In the genomic region with DNA sequence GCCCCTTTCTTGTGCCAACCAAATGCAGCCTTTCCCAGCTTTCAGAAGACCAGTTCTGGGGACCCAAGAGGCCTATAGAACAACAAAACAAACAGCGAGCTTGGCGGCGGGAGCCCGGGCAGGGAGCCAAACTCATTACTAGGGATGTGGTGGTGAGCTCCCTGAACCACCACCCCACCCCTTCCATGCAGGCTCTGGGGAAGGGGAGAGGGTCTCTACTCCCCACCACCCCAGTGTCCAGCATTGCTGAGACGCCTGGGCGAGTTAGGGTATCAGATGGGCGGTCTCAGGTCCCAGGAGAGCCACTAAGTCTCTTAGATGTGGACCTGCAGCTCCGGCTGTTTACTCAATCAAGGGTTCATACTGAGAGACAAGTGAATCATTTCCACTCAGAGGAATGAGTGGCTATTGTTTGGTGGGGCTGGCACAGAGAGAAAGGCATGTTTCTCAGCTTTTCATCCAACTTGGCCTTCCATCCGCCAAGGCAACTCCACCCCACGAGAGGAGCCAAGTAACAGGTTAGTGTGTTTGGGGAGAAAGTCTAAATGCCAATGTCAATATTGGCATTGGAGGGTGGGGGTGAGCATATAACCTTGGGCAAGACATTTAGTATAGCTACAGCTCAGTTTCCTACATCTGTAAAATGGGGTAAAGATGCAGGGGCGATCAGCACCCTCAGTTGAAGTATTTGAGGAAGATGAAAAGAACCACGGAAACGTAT, we compare ENCODE assay signal across 8 cellular contexts. TPM values are rescaled to one million over a fixed set of nuclear protein-coding genes. Genes with fewer than 3 reads are reported as not detected.
DNase-seq lines count a peak whose midpoint lies in the region; ATAC-seq and TF ChIP-seq lines count a peak whose summit lies in the region.

No MANE protein-coding gene starts in this region.

- H3K4me3 ChIP-seq in duodenal mucosa (ENCODE audit: low read depth in 1 of 2, low read length in 2 of 2): peak overlapping the region in 1 of 2 donors; percentile 7

- no peaks in the 10 kb centered on the region for H3K9me3 ChIP-seq in duodenal mucosa (ENCODE audit: control insufficient read depth in 1 of 2, low read length in 2 of 2)
- no peaks in the 10 kb centered on the region for H3K9me3 ChIP-seq in T-helper 17 cell (ENCODE audit: control insufficient read depth, low read length, poor library complexity, severe bottlenecking)

- DNase-seq in Calu3 (peak; percentile 77), NCI-H446 (lab: John Stamatoyannopoulos, UW) (peak; percentile 52 to 80), osteocyte (ENCODE audit: extremely low spot score, unreplicated experiment) (no peak), CD1c-positive myeloid dendritic cell (ENCODE audit: extremely low spot score) (no peak), T-helper 17 cell (no peak)
- no peak for DNase-seq in stimulated activated naive CD8-positive, alpha-beta T cell treated with anti-CD3 and anti-CD28 coated beads, Interleukin-15, amount 100 ng/mL, for 72 hours
- DNase-seq in activated CD4-positive, CD25-positive, alpha-beta regulatory T cell (lab: John Stamatoyannopoulos, UW): no peak

- H3K4me1 Mint-ChIP-seq in Calu3 (ENCODE audit: low read depth, unreplicated experiment) (peaks cover 27% of the 10 kb centered on the region), osteocyte (ENCODE audit: unreplicated experiment) (peaks cover 40% of the 10 kb centered on the region), T-helper 17 cell (no peaks in the 10 kb centered on the region)
- H3K4me1 Mint-ChIP-seq in stimulated activated naive CD8-positive, alpha-beta T cell treated with anti-CD3 and anti-CD28 coated beads, Interleukin-15, amount 100 ng/mL, for 72 hours: no peaks in the 10 kb centered on the region

- H3K27ac Mint-ChIP-seq in Calu3 (ENCODE audit: unreplicated experiment) (peak overlapping the region; percentile 62), osteocyte (ENCODE audit: unreplicated experiment) (peak overlapping the region; percentile 89), T-helper 17 cell (no peak overlapping the region)
- H3K27ac Mint-ChIP-seq in stimulated activated naive CD8-positive, alpha-beta T cell treated with anti-CD3 and anti-CD28 coated beads, Interleukin-15, amount 100 ng/mL, for 72 hours: no peak overlapping the region

- TF ChIP-seq CTCF in Calu3 (IDR thresholded peaks at IDR 0.05; ENCODE audit: unreplicated experiment): no peak
- TF ChIP-seq CTCF in osteocyte (IDR thresholded peaks at IDR 0.05): no peak

- intact Hi-C loops in Calu3 (cut with micrococcal nuclease; ENCODE audit: unreplicated experiment): no loop called here

- H3K4me3 Mint-ChIP-seq in Calu3 (ENCODE audit: low read depth, unreplicated experiment) (peak overlapping the region; percentile 42), osteocyte (ENCODE audit: unreplicated experiment) (peak overlapping the region; percentile 14), T-helper 17 cell (no peak overlapping the region)
- no peak overlapping the region for H3K4me3 Mint-ChIP-seq in stimulated activated naive CD8-positive, alpha-beta T cell treated with anti-CD3 and anti-CD28 coated beads, Interleukin-15, amount 100 ng/mL, for 72 hours

- no TSS peak for BruUV-seq in Calu3 (replicated peaks; lab: Mats Ljungman, UMichigan)

- CTCF ChIA-PET in Calu3 (lab: Charles Lee): interaction anchor here (0.5 to 4.6 kb wide), 14 partner anchors 11 to 181 kb away, joined by 3 to 24 read pairs (median 5); a partner anchor contains a TSS

- no peaks in the 10 kb centered on the region for H3K27me3 Mint-ChIP-seq in Calu3 (ENCODE audit: unreplicated experiment)
- H3K27me3 Mint-ChIP-seq in osteocyte (ENCODE audit: unreplicated experiment): no peaks in the 10 kb centered on the region
- H3K27me3 Mint-ChIP-seq in stimulated activated naive CD8-positive, alpha-beta T cell treated with anti-CD3 and anti-CD28 coated beads, Interleukin-15, amount 100 ng/mL, for 72 hours: no peaks in the 10 kb centered on the region
- H3K27me3 Mint-ChIP-seq in T-helper 17 cell: peaks cover 8% of the 10 kb centered on the region

- H3K4me1 ChIP-seq in duodenal mucosa (ENCODE audit: control insufficient read depth in 1 of 2, insufficient read depth in 2 of 2, low read length in 2 of 2): peaks cover 46 to 51% of the 10 kb centered on the region in 2 donors

- H3K27me3 ChIP-seq in duodenal mucosa (ENCODE audit: control insufficient read depth in 1 of 2, insufficient read depth in 2 of 2, low read length in 2 of 2): no peaks in the 10 kb centered on the region

- H3K9me3 Mint-ChIP-seq in Calu3 (ENCODE audit: low read depth, unreplicated experiment) (no peaks in the 10 kb centered on the region), osteocyte (ENCODE audit: unreplicated experiment) (no peaks in the 10 kb centered on the region)
- H3K9me3 Mint-ChIP-seq in stimulated activated naive CD8-positive, alpha-beta T cell treated with anti-CD3 and anti-CD28 coated beads, Interleukin-15, amount 100 ng/mL, for 72 hours: no peaks in the 10 kb centered on the region

- peak overlapping the region in 1 of 2 donors; percentile 41 for H3K9ac ChIP-seq in duodenal mucosa (ENCODE audit: low read depth in 1 of 2, low read length in 2 of 2)

- peaks cover 5 to 20% of the 10 kb centered on the region in 2 donors for H3K36me3 ChIP-seq in duodenal mucosa (ENCODE audit: control insufficient read depth in 1 of 2, insufficient read depth in 2 of 2, low read length in 2 of 2)

- H3K36me3 Mint-ChIP-seq in Calu3 (ENCODE audit: insufficient read depth, unreplicated experiment) (peaks cover 6% of the 10 kb centered on the region), osteocyte (ENCODE audit: unreplicated experiment) (peaks cover 2% of the 10 kb centered on the region), T-helper 17 cell (ENCODE audit: low read depth) (no peaks in the 10 kb centered on the region)

- no peak for ATAC-seq in stimulated activated naive CD8-positive, alpha-beta T cell treated with anti-CD3 and anti-CD28 coated beads, Interleukin-15, amount 100 ng/mL, for 72 hours
- ATAC-seq in T-helper 17 cell: no peak

- H3K27ac ChIP-seq in duodenal mucosa (ENCODE audit: low read depth, low read length): peak overlapping the region; percentile 5

RNA-seq across cellular contexts. Expression of a gene that starts 40.9 kb away (rescaled TPM):
- 16.2 and 21.9 TPM in 2 replicates for total RNA-seq in Calu3 (2022)
- total RNA-seq in osteocyte: 19.5 and 20.5 TPM in 2 replicates
- total RNA-seq in T-helper 17 cell: 1 to 10 TPM; 1.0 to 2.2 TPM

Comparison
In these comparisons a context has a peak if more than half of its experiments do, and no peak if none do; other contexts are left out.
1. DNase-seq: peak in Calu3 (single experiment) and NCI-H446 (2 of 2); none in osteocyte (single experiment), stimulated activated naive CD8-positive, alpha-beta T cell treated with anti-CD3 and anti-CD28 coated beads, Interleukin-15, amount 100 ng/mL, for 72 hours (0 of 2), activated CD4-positive, CD25-positive, alpha-beta regulatory T cell (0 of 4), CD1c-positive myeloid dendritic cell (single experiment) and T-helper 17 cell (0 of 3).
2. H3K27ac Mint-ChIP-seq: peak in Calu3 (single experiment) and osteocyte (single experiment); none in stimulated activated naive CD8-positive, alpha-beta T cell treated with anti-CD3 and anti-CD28 coated beads, Interleukin-15, amount 100 ng/mL, for 72 hours (0 of 2) and T-helper 17 cell (single experiment).
3. H3K4me3 Mint-ChIP-seq: peak in Calu3 (single experiment) and osteocyte (single experiment); none in stimulated activated naive CD8-positive, alpha-beta T cell treated with anti-CD3 and anti-CD28 coated beads, Interleukin-15, amount 100 ng/mL, for 72 hours (0 of 2) and T-helper 17 cell (single experiment).